In the genomic region with DNA sequence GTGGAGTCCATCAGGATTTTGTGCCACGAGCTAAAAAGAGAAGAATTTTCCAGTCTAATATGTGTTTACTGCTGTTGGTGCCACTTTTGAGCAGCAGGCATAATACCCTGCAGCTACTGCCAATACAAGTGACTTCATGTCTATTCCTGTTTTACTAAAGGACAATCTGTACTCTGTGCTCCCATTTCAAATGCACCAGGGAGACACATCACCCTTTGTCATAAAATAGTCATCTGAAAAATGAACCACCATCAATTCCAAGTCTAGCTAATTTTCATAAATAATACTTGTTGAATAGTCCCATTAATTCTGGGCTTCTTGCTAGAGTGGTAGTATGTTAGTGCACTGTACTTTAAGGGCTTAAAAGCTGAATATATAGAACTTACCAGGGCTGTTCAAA, we compare ENCODE assay signal across 20 cellular contexts. TPM values are rescaled to one million over a fixed set of nuclear protein-coding genes. Genes with fewer than 3 reads are reported as not detected.
DNase-seq lines count a peak whose midpoint lies in the region; ATAC-seq, FAIRE-seq and TF ChIP-seq lines count a peak whose summit lies in the region.
"Had no signal": no experiment of that assay in that cellular context is flagged by ENCODE, and none has a peak within 500 bp of the region (broad histone marks: within the 10 kb centered on the region; RNA-seq: fewer than 3 reads in every experiment).

No MANE protein-coding gene starts in this region.

- no peak overlapping the region for H3K9ac ChIP-seq in endothelial cell of umbilical vein (replicated peaks; ENCODE audit: extremely low read depth, insufficient read depth, low read length)
- H3K9ac ChIP-seq in skeletal muscle satellite cell (ENCODE audit: low read depth, low read length), result peak overlapping the region; percentile 62

- no peaks in the 10 kb centered on the region for H3K79me2 ChIP-seq in endothelial cell of umbilical vein (ENCODE audit: control insufficient read depth, insufficient read depth, low read length)

- no peak overlapping the region for H3K4me2 ChIP-seq in endothelial cell of umbilical vein (ENCODE audit: insufficient read depth, low read length)
- peak overlapping the region; percentile 67 for H3K4me2 ChIP-seq in skeletal muscle satellite cell (ENCODE audit: low read length)

- H3K9me3 ChIP-seq in endothelial cell of umbilical vein (replicated peaks; ENCODE audit: control insufficient read depth, insufficient read depth, low read length) (no peaks in the 10 kb centered on the region), right cardiac atrium (ENCODE audit: control insufficient read depth, low read length) (no peaks in the 10 kb centered on the region), skeletal muscle satellite cell (replicated peaks; ENCODE audit: low read length) (no peaks in the 10 kb centered on the region)
- H3K9me3 ChIP-seq: right lobe of liver had no signal

- TF ChIP-seq POLR2A in endothelial cell of umbilical vein (IDR thresholded peaks at IDR 0.05; ENCODE audit: low read depth, low read length), result no peak

- WGBS in right cardiac atrium, result 68% methylated on average over 1 of the region's 1 CpG

- dilution Hi-C loops in endothelial cell of umbilical vein (cut with MboI; ENCODE audit: extremely low pct_ligation_motif_present, low sequenced_read_pairs), result no loop called here

- POLR2A ChIA-PET in endothelial cell of umbilical vein (lab: Charles Lee), result no interaction called here

- DNase-seq in NCI-H1694 (lab: John Stamatoyannopoulos, UW), result peak; percentile 4
- DNase-seq in endothelial cell of umbilical vein (ENCODE audit: low read depth, low spot score), result no peak
- DNase-seq in right cardiac atrium, result no peak
- no peak for DNase-seq in activated CD8-positive, alpha-beta memory T cell treated with anti-CD3 and anti-CD28 coated beads, Interleukin-2, amount 50 U/mL, for 4 hours
- DNase-seq: activated naive CD8-positive, alpha-beta T cell treated with anti-CD3 and anti-CD28 coated beads, Interleukin-2, amount 50 U/mL, for 24 hours; CD8-positive, alpha-beta memory T cell; central memory CD4-positive, alpha-beta T cell; DMS79 treated with DMSO at 0.1 percent for 48 hours; MM.1S; NCI-H187 treated with DMSO at 0.1 percent for 48 hours; right lobe of liver; SIG-M5; T-helper 17 cell had no signal

- H2AFZ ChIP-seq in endothelial cell of umbilical vein (ENCODE audit: low read depth, low read length), result no peak overlapping the region

- peak; percentile 33 for FAIRE-seq in endothelial cell of umbilical vein (lab: Jason Lieb, UNC)

- no TSS peak for BruUV-seq in endothelial cell of umbilical vein (replicated peaks; lab: Mats Ljungman, UMichigan)

- no peak overlapping the region for H3K4me3 ChIP-seq in endothelial cell of umbilical vein (replicated peaks in 1 of 3; ENCODE audit: insufficient read depth in 1 of 3, low read depth in 1 of 3, low read length in 3 of 3)
- H3K4me3 ChIP-seq in right cardiac atrium (ENCODE audit: low read length), result no peak overlapping the region
- peak overlapping the region; percentile 49 for H3K4me3 ChIP-seq in skeletal muscle satellite cell (ENCODE audit: low read length)
- H3K4me3 ChIP-seq: right lobe of liver had no signal

- CTCF ChIA-PET in endothelial cell of umbilical vein (lab: Charles Lee), result interaction anchor here (1.2 to 2.6 kb wide), 3 partner anchors 8 to 101 kb away, joined by 3 to 10 read pairs (median 5); partner anchors contain the start of gene PKD2L2

- no peaks in the 10 kb centered on the region for H3K4me1 ChIP-seq in endothelial cell of umbilical vein (ENCODE audit: control insufficient read depth, extremely low read depth, insufficient read depth, low read length)
- no peaks in the 10 kb centered on the region for H3K4me1 ChIP-seq in right cardiac atrium (ENCODE audit: control insufficient read depth, insufficient read depth, low read length)
- H3K4me1 ChIP-seq in skeletal muscle satellite cell (ENCODE audit: control insufficient read depth, insufficient read depth, low read length), result peaks cover 27% of the 10 kb centered on the region
- H3K4me1 ChIP-seq: right lobe of liver had no signal

- H3K27me3 ChIP-seq in endothelial cell of umbilical vein (ENCODE audit: control insufficient read depth in 2 of 2, insufficient read depth in 2 of 2, low read length in 2 of 2), result no peaks in the 10 kb centered on the region
- H3K27me3 ChIP-seq in right cardiac atrium (ENCODE audit: control insufficient read depth, insufficient read depth), result no peaks in the 10 kb centered on the region
- H3K27me3 ChIP-seq in skeletal muscle satellite cell (ENCODE audit: control insufficient read depth, insufficient read depth, low read length), result no peaks in the 10 kb centered on the region
- H3K27me3 ChIP-seq: right lobe of liver had no signal

- H3K36me3 ChIP-seq in endothelial cell of umbilical vein (ENCODE audit: control insufficient read depth in 2 of 2, extremely low read depth in 1 of 2, insufficient read depth in 2 of 2, low read length in 2 of 2) (no peaks in the 10 kb centered on the region), skeletal muscle satellite cell (ENCODE audit: insufficient read depth, low read length) (no peaks in the 10 kb centered on the region)
- H3K36me3 ChIP-seq: right lobe of liver had no signal

- no peak for TF ChIP-seq CTCF in endothelial cell of umbilical vein (IDR thresholded peaks at IDR 0.05; ENCODE audit: extremely low read depth in 1 of 2, insufficient read depth in 1 of 2, low read depth in 1 of 2, low read length in 2 of 2)

- ATAC-seq in right cardiac atrium (peak; percentile 64 to 80), GM18520 (IDR thresholded peaks at IDR 0.05; ENCODE audit: unreplicated experiment) (no peak), HG03565 (IDR thresholded peaks at IDR 0.05; ENCODE audit: unreplicated experiment) (no peak), HG03025 (IDR thresholded peaks at IDR 0.05; ENCODE audit: low FRiP score, unreplicated experiment) (no peak)
- ATAC-seq: activated naive CD8-positive, alpha-beta T cell treated with anti-CD3 and anti-CD28 coated beads, Interleukin-2, amount 50 U/mL, for 24 hours; right lobe of liver; T-helper 17 cell had no signal

- no peaks in the 10 kb centered on the region for H4K20me1 ChIP-seq in endothelial cell of umbilical vein (replicated peaks; ENCODE audit: control insufficient read depth, extremely low read depth, insufficient read depth, low read length)

- H3K27ac ChIP-seq in endothelial cell of umbilical vein (ENCODE audit: insufficient read depth, low read depth, low read length) (no peak overlapping the region), right cardiac atrium (ENCODE audit: low read length) (no peak overlapping the region)
- H3K27ac ChIP-seq: right lobe of liver had no signal

- intact Hi-C loops in endothelial cell of umbilical vein (cut with micrococcal nuclease), result no loop called here
- intact Hi-C loops in right cardiac atrium (cut with DNase I), result no loop called here

- H3K9me1 ChIP-seq in endothelial cell of umbilical vein (replicated peaks; ENCODE audit: control insufficient read depth, extremely low read depth, insufficient read depth, low read length), result no peaks in the 10 kb centered on the region

TF ChIP-seq in endothelial cell of umbilical vein, 7 proteins besides CTCF, POLR2A, EP300 and RAD21:
- no peak for TF ChIP-seq FOS (IDR thresholded peaks at IDR 0.05; ENCODE audit: borderline replicate concordance, insufficient read depth, low read length)
- TF ChIP-seq MYC (IDR thresholded peaks at IDR 0.05; ENCODE audit: low read depth, low read length), result no peak
- TF ChIP-seq POLR2AphosphoS5 (IDR thresholded peaks at IDR 0.05; ENCODE audit: insufficient read depth, low read depth, low read length), result no peak
- TF ChIP-seq, protein P1, sequence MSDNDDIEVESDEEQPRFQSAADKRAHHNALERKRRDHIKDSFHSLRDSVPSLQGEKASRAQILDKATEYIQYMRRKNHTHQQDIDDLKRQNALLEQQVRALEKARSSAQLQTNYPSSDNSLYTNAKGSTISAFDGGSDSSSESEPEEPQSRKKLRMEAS (IDR thresholded peaks at IDR 0.05; ENCODE audit: insufficient read depth, insufficient read length), result no peak
- TF ChIP-seq EZH2 (IDR thresholded peaks at IDR 0.05; ENCODE audit: borderline replicate concordance, low read depth, low read length, severe bottlenecking), result no peak

RNA-seq across cellular contexts. Expression of gene PKD2L2, which starts 8.9 kb away (rescaled TPM):
- total RNA-seq in endothelial cell of umbilical vein, result not detected in 2 replicates
- polyA plus RNA-seq in endothelial cell of umbilical vein, result not detected in 2 replicates
- polyA plus RNA-seq in endothelial cell of umbilical vein (2011; cell fraction: cytosol; rRNA removed), result not detected in 2 replicates
- polyA plus RNA-seq in endothelial cell of umbilical vein (2011; cell fraction: nucleus; rRNA removed), result not detected in 2 replicates
- polyA plus RNA-seq in endothelial cell of umbilical vein (2012), result not detected in 2 replicates
- polyA minus RNA-seq in endothelial cell of umbilical vein, result not detected in 2 replicates
- polyA minus RNA-seq in endothelial cell of umbilical vein (2011; cell fraction: cytosol; rRNA and poly(A)+ RNA removed), result not detected
- not detected in 2 replicates for polyA minus RNA-seq in endothelial cell of umbilical vein (2011; cell fraction: nucleus; rRNA and poly(A)+ RNA removed)
- total RNA-seq in right cardiac atrium, result under 1 TPM in 3 of 4 donors, not detected in 1; 0.32 to 0.85 (median 0.71) TPM
- polyA plus RNA-seq in right cardiac atrium, result 0.18 TPM
- total RNA-seq in skeletal muscle satellite cell (2012; rRNA removed), result 0.22 TPM in 1 of 2 replicates, not detected in the other
- total RNA-seq: CD8-positive, alpha-beta memory T cell; glomerular endothelial cell; NCI-H460; neural crest cell; right lobe of liver; T-helper 17 cell had no signal

RNA-seq across cellular contexts. Expression of gene MYOT, which starts 12.7 kb away (rescaled TPM):
- not detected in 2 replicates for total RNA-seq in endothelial cell of umbilical vein
- polyA plus RNA-seq in endothelial cell of umbilical vein, result not detected in 2 replicates
- not detected in 2 replicates for polyA plus RNA-seq in endothelial cell of umbilical vein (2011; cell fraction: cytosol; rRNA removed)
- not detected in 2 replicates for polyA plus RNA-seq in endothelial cell of umbilical vein (2011; cell fraction: nucleus; rRNA removed)
- not detected in 2 replicates for polyA plus RNA-seq in endothelial cell of umbilical vein (2012)
- not detected in 2 replicates for polyA minus RNA-seq in endothelial cell of umbilical vein
- not detected for polyA minus RNA-seq in endothelial cell of umbilical vein (2011; cell fraction: cytosol; rRNA and poly(A)+ RNA removed)
- polyA minus RNA-seq in endothelial cell of umbilical vein (2011; cell fraction: nucleus; rRNA and poly(A)+ RNA removed), result not detected in 2 replicates
- 10 to 100 TPM; 11.1 to 14.5 (median 12.8) TPM for total RNA-seq in right cardiac atrium
- polyA plus RNA-seq in right cardiac atrium, result 13.1 TPM
- 1.0 and 9.2 TPM in 2 replicates for total RNA-seq in skeletal muscle satellite cell (2012; rRNA removed)
- total RNA-seq: CD8-positive, alpha-beta memory T cell; glomerular endothelial cell; NCI-H460; neural crest cell; T-helper 17 cell had no signal
- polyA plus RNA-seq: CD8-positive, alpha-beta memory T cell had no signal

Comparison
In these comparisons a context has a peak if more than half of its experiments do, and no peak if none do; other contexts are left out.
1. ATAC-seq: peak in right cardiac atrium (2 of 2); none in GM18520 (single experiment), HG03565 (single experiment) and HG03025 (single experiment).
2. RNA of gene MYOT, which starts 12.7 kb away (total RNA-seq): 11.1 to 14.5 TPM in right cardiac atrium; not detected in endothelial cell of umbilical vein; every median in the first group is over 10 times any median in the second.